8 cellular contexts compared by ENCODE assay signal in genomic region chr19:14689598-14690503, GRCh38. TPM values are rescaled to one million over a fixed set of nuclear protein-coding genes. Genes with fewer than 3 reads are reported as not detected.
DNase-seq lines count a peak whose midpoint lies in the region; ATAC-seq, FAIRE-seq and TF ChIP-seq lines count a peak whose summit lies in the region.

Gene ZNF333, plus strand, starts transcription at chr19:14690048. Its CDS starts 3,444 bp downstream, at chr19:14693492.

- FAIRE-seq in small intestine (lab: Jason Lieb, UNC): no peak

- H3K36me3 ChIP-seq in WERI-Rb-1 (no peaks in the 10 kb centered on the region), mammary epithelial cell (ENCODE audit: insufficient read depth, low read length) (no peaks in the 10 kb centered on the region), small intestine (ENCODE audit: control insufficient read depth in 2 of 2, insufficient read depth in 2 of 2, low read length in 2 of 2) (no peaks in the 10 kb centered on the region)

- no peaks in the 10 kb centered on the region for H4K20me1 ChIP-seq in mammary epithelial cell (ENCODE audit: insufficient read depth, low read length)

- intact Hi-C loops in mammary epithelial cell (cut with micrococcal nuclease): loop anchor here (5.0 kb wide), 3 partner anchors 87 to 543 kb away; partner anchors contain the start of genes ADGRE2 and OR7A17

- 3% methylated on average over 2 of the region's 66 CpGs for WGBS in mammary epithelial cell (ENCODE audit: low coverage, missing lambda C conversion rate)
- 1% methylated on average over 55 to 66 of the region's 66 CpGs for WGBS in small intestine, 3 donors

- H3K9ac ChIP-seq in mammary epithelial cell (ENCODE audit: insufficient read depth, low read length): peak within 1 kb of the TSS; percentile 89

- TF ChIP-seq CTCF in WERI-Rb-1 (IDR thresholded peaks at IDR 0.05; ENCODE audit: low read depth, low read length): no peak
- no peak for TF ChIP-seq CTCF in mammary epithelial cell (conservative IDR thresholded peaks at IDR 0.05 in 1 of 2, IDR thresholded peaks at IDR 0.05 in 1 of 2; ENCODE audit: extremely low read depth in 1 of 2, insufficient read depth in 1 of 2, low read depth in 1 of 2, low read length in 2 of 2)

- ATAC-seq in GM18870 (IDR thresholded peaks at IDR 0.05; ENCODE audit: unreplicated experiment) (peak; percentile 88), HG03108 (IDR thresholded peaks at IDR 0.05; ENCODE audit: unreplicated experiment) (peak; percentile 86)

- H3K79me2 ChIP-seq in mammary epithelial cell (ENCODE audit: insufficient read depth, low read length): peaks cover 2% of the 10 kb centered on the region

- DNase-seq in ACHN (peak; percentile 89), NCI-H2196 (lab: John Stamatoyannopoulos, UW; ENCODE audit: unreplicated experiment) (peak; percentile 93), WERI-Rb-1 (peak; percentile 96), mammary epithelial cell (peak; percentile 86), iPS-NIHi11 (ENCODE audit: low spot score) (peak; percentile 96), small intestine (peak; percentile 91)

- H3K9me3 ChIP-seq in WERI-Rb-1 (ENCODE audit: severe bottlenecking) (peaks cover 2% of the 10 kb centered on the region), mammary epithelial cell (replicated peaks; ENCODE audit: insufficient read depth, low read length) (no peaks in the 10 kb centered on the region), small intestine (ENCODE audit: control insufficient read depth, low read depth) (no peaks in the 10 kb centered on the region)

- in situ Hi-C loops in ACHN (cut with HindIII; ENCODE audit: low pct_ligation_motif_present, low pct_unique_long_range_greater_than_20kb, low sequenced_read_pairs) (no loop called here), mammary epithelial cell (cut with MboI; ENCODE audit: low sequenced_read_pairs in 2 of 2) (loop anchor here (5.0 kb wide), 1 partner anchor 118 kb away; the partner anchor contains the start of gene NDUFB7 (in 2 of the 2))

- H3K27ac ChIP-seq in WERI-Rb-1: peak within 1 kb of the TSS; percentile 89
- peak within 1 kb of the TSS; percentile 91 for H3K27ac ChIP-seq in mammary epithelial cell (ENCODE audit: insufficient read depth, low read depth, low read length)
- H3K27ac ChIP-seq in small intestine (ENCODE audit: low read depth in 1 of 2, low read length in 1 of 2): peak within 1 kb of the TSS; percentile 95 to 100

- peak within 1 kb of the TSS; percentile 93 for H3K4me2 ChIP-seq in mammary epithelial cell (ENCODE audit: insufficient read depth, low read depth, low read length)

- H3K4me1 ChIP-seq in mammary epithelial cell (ENCODE audit: insufficient read depth, low read length) (no peaks in the 10 kb centered on the region), small intestine (ENCODE audit: control insufficient read depth in 2 of 2, insufficient read depth in 1 of 2, low read depth in 1 of 2, low read length in 1 of 2) (no peaks in the 10 kb centered on the region)

- CTCF ChIA-PET in mammary epithelial cell (lab: Charles Lee; ENCODE audit: low non-redundant PET): interaction anchor here (0.7 kb wide), 1 partner anchor 118 kb away, joined by 3 read pairs; the partner anchor contains the start of gene NDUFB7

- H3K27me3 ChIP-seq in WERI-Rb-1 (ENCODE audit: insufficient read depth, low read depth, severe bottlenecking) (peaks cover 9% of the 10 kb centered on the region), mammary epithelial cell (ENCODE audit: insufficient read depth, low read length) (no peaks in the 10 kb centered on the region), small intestine (ENCODE audit: control insufficient read depth in 2 of 2, insufficient read depth in 2 of 2, low read length in 2 of 2) (no peaks in the 10 kb centered on the region)

- H2AFZ ChIP-seq in mammary epithelial cell (ENCODE audit: low read depth, low read length): peak within 1 kb of the TSS; percentile 97

- dilution Hi-C loops in mammary epithelial cell (cut with HindIII; ENCODE audit: low sequenced_read_pairs): loop anchor here (5.0 kb wide), 1 partner anchor 123 kb away; no protein-coding TSS in a partner anchor

- H3K4me3 ChIP-seq in WERI-Rb-1 (ENCODE audit: low read depth, low read length) (peak within 1 kb of the TSS; percentile 75), mammary epithelial cell (replicated peaks in 1 of 3; ENCODE audit: insufficient read depth in 1 of 3, low read depth in 2 of 3, low read length in 3 of 3) (peak within 1 kb of the TSS; percentile 91 to 98 (median 93)), small intestine (ENCODE audit: low read depth in 1 of 2, low read length in 2 of 2) (peak within 1 kb of the TSS; percentile 71 to 79)

- BruUV-seq in mammary epithelial cell (replicated peaks; lab: Mats Ljungman, UMichigan): TSS peak; percentile 67

RNA-seq across cellular contexts. Expression of gene ZNF333, which starts in this region (rescaled TPM):
- 1 to 10 TPM; 5.3 TPM for total RNA-seq in mammary epithelial cell
- polyA plus RNA-seq in mammary epithelial cell: 1.7 TPM
- 5.8 TPM for polyA minus RNA-seq in mammary epithelial cell
- 1 to 10 TPM; 2.7 to 5.0 (median 4.1) TPM for polyA plus RNA-seq in small intestine

Comparison
In these comparisons a context has a peak if more than half of its experiments do, and no peak if none do; other contexts are left out.
1. Peak in every context shown above with its lines: DNase-seq, ATAC-seq, H3K4me3 ChIP-seq and H3K27ac ChIP-seq.